Comparison of ENCODE assay signal across 17 cellular contexts in the genomic region with DNA sequence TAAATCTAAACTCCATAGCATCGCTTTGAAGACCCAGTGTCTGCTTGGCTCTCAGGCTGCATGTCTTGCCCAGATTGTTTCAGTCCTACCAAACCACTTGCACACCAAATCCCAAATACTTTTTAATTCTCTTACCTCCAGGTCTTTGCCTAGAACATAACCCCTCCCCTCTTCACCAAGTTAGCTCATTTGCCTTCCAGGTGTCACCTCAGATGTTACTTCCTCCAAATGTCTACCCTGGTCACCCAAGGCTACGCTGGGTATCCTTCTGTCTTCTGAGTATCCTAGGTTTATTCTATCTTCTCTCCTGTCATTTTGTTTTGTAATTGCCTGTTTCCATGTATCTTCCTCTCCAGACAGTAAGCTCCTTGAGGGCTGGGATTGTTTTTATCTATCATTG. TPM values are rescaled to one million over a fixed set of nuclear protein-coding genes. Genes with fewer than 3 reads are reported as not detected.
A peak's percentile ranks its signal among the peaks of the same experiment; 100 is the strongest.
DNase-seq lines count a peak whose midpoint lies in the region; ATAC-seq and TF ChIP-seq lines count a peak whose summit lies in the region.
"Had no signal": no experiment of that assay in that cellular context is flagged by ENCODE, and none has a peak within 500 bp of the region (broad histone marks: within the 10 kb centered on the region; RNA-seq: fewer than 3 reads in every experiment).

No MANE protein-coding gene starts in this region.

- H3K27me3 ChIP-seq in CD8-positive, alpha-beta T cell (ENCODE audit: insufficient read depth, low read length) = no peaks in the 10 kb centered on the region
- H3K27me3 ChIP-seq: BLaER1 treated with 17β-estradiol and CSF1 and Interleukin-3, amounts not matched to agents 10 nM and 100 nM had no signal

- DNase-seq in activated CD8-positive, alpha-beta memory T cell treated with anti-CD3 and anti-CD28 coated beads for 24 hours = peak; percentile 9
- DNase-seq in activated CD8-positive, alpha-beta memory T cell treated with anti-CD3 and anti-CD28 coated beads, Interleukin-2, amount 50 U/mL, for 48 hours = no peak
- no peak for DNase-seq in CD8-positive, alpha-beta T cell
- DNase-seq in memory B cell (ENCODE audit: low spot score in 2 of 2) (no peak), dermis blood vessel endothelial cell (no peak)
- DNase-seq: 8988T; AML-193; CD4-positive, alpha-beta memory T cell; COR-L47; DND-41; GDM1; GOT3; H9; IMR-90 had no signal

- H3K27me3 Mint-ChIP-seq in CD8-positive, alpha-beta T cell (ENCODE audit: low read depth) = no peaks in the 10 kb centered on the region
- no peaks in the 10 kb centered on the region for H3K27me3 Mint-ChIP-seq in memory B cell
- H3K27me3 Mint-ChIP-seq: CD4-positive, alpha-beta memory T cell had no signal

- no peak for TF ChIP-seq CTCF in CD8-positive, alpha-beta T cell (IDR thresholded peaks at IDR 0.05)

- peak overlapping the region; percentile 2 for H3K27ac Mint-ChIP-seq in CD8-positive, alpha-beta T cell
- H3K27ac Mint-ChIP-seq in memory B cell = peak overlapping the region; percentile 10
- H3K27ac Mint-ChIP-seq: H9 had no signal

- no peak overlapping the region for H3K4me3 ChIP-seq in CD8-positive, alpha-beta T cell (ENCODE audit: low read depth, low read length)
- H3K4me3 ChIP-seq: BLaER1 treated with 17β-estradiol and CSF1 and Interleukin-3, amounts not matched to agents 10 nM and 100 nM had no signal

- peaks cover 8% of the 10 kb centered on the region for H3K4me1 Mint-ChIP-seq in CD8-positive, alpha-beta T cell (ENCODE audit: low read depth)
- H3K4me1 Mint-ChIP-seq in memory B cell = peaks cover 15% of the 10 kb centered on the region

- no peaks in the 10 kb centered on the region for H3K9me3 Mint-ChIP-seq in CD8-positive, alpha-beta T cell
- H3K9me3 Mint-ChIP-seq in memory B cell = no peaks in the 10 kb centered on the region
- H3K9me3 Mint-ChIP-seq: CD4-positive, alpha-beta memory T cell; H9 had no signal

- intact Hi-C loops in CD8-positive, alpha-beta T cell (cut with DNase I, micrococcal nuclease) = no loop called here

- POLR2A ChIA-PET in CD8-positive, alpha-beta T cell (lab: Charles Lee) = no interaction called here

- no peak overlapping the region for H3K27ac ChIP-seq in CD8-positive, alpha-beta T cell (ENCODE audit: low read depth, low read length)
- H3K27ac ChIP-seq: BLaER1 treated with 17β-estradiol and CSF1 and Interleukin-3, amounts not matched to agents 10 nM and 100 nM had no signal

- H3K9me3 ChIP-seq in CD8-positive, alpha-beta T cell (ENCODE audit: low read length) = no peaks in the 10 kb centered on the region

- H3K4me3 Mint-ChIP-seq in CD8-positive, alpha-beta T cell = no peak overlapping the region
- H3K4me3 Mint-ChIP-seq in memory B cell = no peak overlapping the region
- H3K4me3 Mint-ChIP-seq: CD4-positive, alpha-beta memory T cell; H9 had no signal

- no peak for ATAC-seq in CD8-positive, alpha-beta T cell
- ATAC-seq in memory B cell (ENCODE audit: low read depth) (peak; percentile 60), GM18907 (IDR thresholded peaks at IDR 0.05; ENCODE audit: unreplicated experiment) (no peak), HG03045 (IDR thresholded peaks at IDR 0.05; ENCODE audit: unreplicated experiment) (no peak)

- peaks cover 10% of the 10 kb centered on the region for H3K36me3 ChIP-seq in CD8-positive, alpha-beta T cell (ENCODE audit: insufficient read depth, low read length)

- CTCF ChIA-PET in CD8-positive, alpha-beta T cell (lab: Charles Lee) = interaction anchor here (0.7 to 3.9 kb wide), 4 partner anchors 12 to 217 kb away, joined by 3 to 24 read pairs (median 4); a partner anchor contains a TSS

- no peaks in the 10 kb centered on the region for H3K4me1 ChIP-seq in CD8-positive, alpha-beta T cell (ENCODE audit: insufficient read depth, low read length)

- H3K36me3 Mint-ChIP-seq in CD8-positive, alpha-beta T cell = peaks cover 43% of the 10 kb centered on the region
- H3K36me3 Mint-ChIP-seq in memory B cell = peaks cover 4% of the 10 kb centered on the region

RNA-seq across cellular contexts. Expression of a gene that starts 11.1 kb away (rescaled TPM):
- 10 to 100 TPM; 92.8 to 99.7 TPM for total RNA-seq in CD8-positive, alpha-beta T cell
- total RNA-seq in dermis blood vessel endothelial cell = 6.9 and 15.1 TPM in 2 replicates

RNA-seq across cellular contexts. Expression of a gene that starts 50.1 kb away (rescaled TPM):
- total RNA-seq in CD8-positive, alpha-beta T cell = 1 to 10 TPM; 1.1 to 1.5 TPM
- total RNA-seq in dermis blood vessel endothelial cell = 23.0 and 25.2 TPM in 2 replicates
